In genomic region chr7:82677064-82677463, GRCh38 we compare ENCODE assay signal across 1 cellular context.
TF ChIP-seq lines count a peak whose summit lies in the region.

No MANE protein-coding gene starts in this region.

TF ChIP-seq in IMR-90, 13 proteins besides CTCF, POLR2A, EP300 and RAD21 (continued from another document):
- TF ChIP-seq ELK1 (IDR thresholded peaks at IDR 0.05; ENCODE audit: borderline replicate concordance, low read depth, low read length) (no peak), NFE2L2 (IDR thresholded peaks at IDR 0.05; ENCODE audit: low read depth, low read length) (no peak), RFX5 (IDR thresholded peaks at IDR 0.05; ENCODE audit: low read depth, low read length) (no peak), MXI1 (IDR thresholded peaks at IDR 0.05; ENCODE audit: borderline replicate concordance, low read depth, low read length) (no peak), FOS (IDR thresholded peaks at IDR 0.05; ENCODE audit: low read depth, low read length) (no peak), SMC3 (IDR thresholded peaks at IDR 0.05; ENCODE audit: low read depth, low read length) (no peak), CHD1 (IDR thresholded peaks at IDR 0.05; ENCODE audit: low read depth, low read length) (no peak), MAFK (IDR thresholded peaks at IDR 0.05; ENCODE audit: low read depth, low read length) (no peak), USF2 (IDR thresholded peaks at IDR 0.05; ENCODE audit: low read depth, low read length) (no peak), RCOR1 (IDR thresholded peaks at IDR 0.05; ENCODE audit: insufficient replicate concordance, low read length) (no peak), MAZ (IDR thresholded peaks at IDR 0.05; ENCODE audit: borderline replicate concordance, low read depth, low read length) (no peak), BHLHE40 (IDR thresholded peaks at IDR 0.05; ENCODE audit: low read depth, low read length) (no peak)
